ENCODE assay signal across 26 cellular contexts in genomic region chr21:23890652-23891051, GRCh38.
"Had no signal": no experiment of that assay in that cellular context is flagged by ENCODE, and none has a peak within 500 bp of the region (broad histone marks: within the 10 kb centered on the region; RNA-seq: fewer than 3 reads in every experiment).

No MANE protein-coding gene starts in this region.

- H3K4me1 ChIP-seq: ascending aorta had no signal

- H3K27ac ChIP-seq: ascending aorta, PC-9 had no signal

- H3K27me3 ChIP-seq: ascending aorta had no signal

- FAIRE-seq: TTC549 had no signal

- ATAC-seq: activated CD8-positive, alpha-beta memory T cell treated with anti-CD3 and anti-CD28 coated beads, Interleukin-2, amount 10 ng/mL, durations not matched to agents 7 days and 5 days; activated naive CD4-positive, alpha-beta T cell treated with anti-CD3 and anti-CD28 coated beads, Interleukin-2, amount 50 U/mL, for 72 hours; activated naive CD8-positive, alpha-beta T cell treated with anti-CD3 and anti-CD28 coated beads, Interleukin-2, amount 50 U/mL, for 24 hours; T-helper 17 cell; WTC11 had no signal

- H3K9me3 ChIP-seq: ascending aorta had no signal

- DNase-seq: activated CD4-positive, alpha-beta T cell treated with anti-CD3 and anti-CD28 coated beads for 48 hours; activated CD4-positive, alpha-beta T cell treated with anti-CD3 and anti-CD28 coated beads, Interleukin-2, amount 50 U/mL, for 4 hours; activated CD4-positive, CD25-positive, alpha-beta regulatory T cell treated with anti-CD3 and anti-CD28 coated beads, Interleukin-2, amount 50 U/mL, for 72 hours; activated CD8-positive, alpha-beta memory T cell treated with anti-CD3 and anti-CD28 coated beads, Interleukin-2, amount 10 ng/mL, durations not matched to agents 7 days and 5 days; activated effector memory CD4-positive, alpha-beta T cell treated with anti-CD3 and anti-CD28 coated beads, Interleukin-2, amount 50 U/mL, for 16 hours; activated naive CD4-positive, alpha-beta T cell treated with Interleukin-2 at 50 U/mL for 16 hours; activated naive CD8-positive, alpha-beta T cell treated with anti-CD3 and anti-CD28 coated beads, Interleukin-2, amount 50 U/mL, for 24 hours; activated T-cell treated with anti-CD3 and anti-CD28 coated beads, Interleukin-2, amount 50 U/mL, for 24 hours; amniotic stem cell; Kasumi-1; KBM-7; NCI-H1092; NCI-H1417; NCI-H1930; NCI-H2171 treated with DMSO at 0.1 percent for 48 hours; NCI-H345; NCI-H510A; NCI-H526 treated with DMSO at 0.1 percent for 48 hours; PC-9; SIG-M5; T-helper 17 cell; T-helper 9 cell had no signal

- H3K36me3 ChIP-seq: ascending aorta had no signal

- H3K4me3 ChIP-seq: ascending aorta, PC-9 had no signal
